ENCODE assay signal across 8 cellular contexts in genomic region chr17:1709971-1710806, GRCh38. TPM values are rescaled to one million over a fixed set of nuclear protein-coding genes. Genes with fewer than 3 reads are reported as not detected.
A peak's percentile ranks its signal among the peaks of the same experiment; 100 is the strongest.
DNase-seq lines count a peak whose midpoint lies in the region; ATAC-seq, FAIRE-seq and TF ChIP-seq lines count a peak whose summit lies in the region.

TLCD2 (minus strand) TSS chr17:1710377; CDS start chr17:1710242, 135 bp downstream.

- H2BK120ac ChIP-seq in mesendoderm (ENCODE audit: low read depth, low read length) = no peak within 1 kb of the TSS

- H3K4me3 ChIP-seq in SJCRH30 = peak within 1 kb of the TSS; percentile 93
- peak within 1 kb of the TSS; percentile 80 for H3K4me3 ChIP-seq in endodermal cell (ENCODE audit: low read length)
- peak within 1 kb of the TSS; percentile 46 for H3K4me3 ChIP-seq in mesendoderm (ENCODE audit: low read length)
- peak within 1 kb of the TSS; percentile 71 for H3K4me3 ChIP-seq in upper lobe of right lung

- peak; percentile 27 to 53 for DNase-seq in activated T-cell treated with anti-CD3 and anti-CD28 coated beads, Interleukin-2, amount 50 U/mL, for 72 hours
- DNase-seq in activated T-cell treated with anti-CD3 and anti-CD28 coated beads, Interleukin-2, amount 50 U/mL, for 48 hours = no peak
- DNase-seq in SJCRH30 = peak; percentile 58 to 70
- DNase-seq in endodermal cell = peak; percentile 92
- DNase-seq in mesendoderm = peak; percentile 59
- peak; percentile 91 for DNase-seq in upper lobe of right lung
- DNase-seq in GM19239 (ENCODE audit: insufficient read length, low spot score) = no peak

- no peak within 1 kb of the TSS for H2BK15ac ChIP-seq in mesendoderm (replicated peaks; ENCODE audit: low read depth)

- peak within 1 kb of the TSS; percentile 75 for H3K18ac ChIP-seq in mesendoderm (ENCODE audit: low read length)

- H4K8ac ChIP-seq in mesendoderm (ENCODE audit: low read depth, low read length) = no peak within 1 kb of the TSS

- H3K79me1 ChIP-seq in mesendoderm (ENCODE audit: low read length) = peaks cover 5% of the 10 kb centered on the region

- H3K23ac ChIP-seq in mesendoderm (ENCODE audit: low read length) = no peak within 1 kb of the TSS

- peaks cover 42% of the 10 kb centered on the region for H3K27me3 Mint-ChIP-seq in activated T-cell treated with anti-CD3 and anti-CD28 coated beads, Interleukin-2, amount 50 U/mL, for 72 hours (ENCODE audit: low read depth)
- peaks cover 7% of the 10 kb centered on the region for H3K27me3 Mint-ChIP-seq in endodermal cell (ENCODE audit: insufficient read depth)

- no peak within 1 kb of the TSS for H2AK5ac ChIP-seq in mesendoderm (ENCODE audit: low read length)

- intact Hi-C loops in upper lobe of right lung (cut with DNase I) = loop anchor here (10.0 kb wide), 2 partner anchors 75 to 115 kb away; partner anchors contain the start of gene SMYD4

- no peak for TF ChIP-seq CTCF in endodermal cell (conservative IDR thresholded peaks at IDR 0.05)
- TF ChIP-seq CTCF in upper lobe of right lung (IDR thresholded peaks at IDR 0.05) = no peak

- H3K9me3 Mint-ChIP-seq in activated T-cell treated with anti-CD3 and anti-CD28 coated beads, Interleukin-2, amount 50 U/mL, for 72 hours = no peaks in the 10 kb centered on the region
- H3K9me3 Mint-ChIP-seq in endodermal cell = no peaks in the 10 kb centered on the region

- 1 to 3% methylated on average over 35 to 83 of the region's 83 CpGs for WGBS in endodermal cell (ENCODE audit: insufficient coverage in 1 of 2, insufficient read length in 1 of 2), 2 experiments
- WGBS in mesendoderm (ENCODE audit: extremely low coverage, insufficient coverage, low lambda C conversion rate) = no CpG with 5 or more reads among the region's 83 CpGs

- H3K36me3 ChIP-seq in SJCRH30 = no peaks in the 10 kb centered on the region
- H3K36me3 ChIP-seq in endodermal cell (ENCODE audit: control insufficient read depth, insufficient read depth, low read length) = peaks cover 25% of the 10 kb centered on the region
- H3K36me3 ChIP-seq in mesendoderm (ENCODE audit: control insufficient read depth, insufficient read depth, low read length) = no peaks in the 10 kb centered on the region
- peaks cover 46% of the 10 kb centered on the region for H3K36me3 ChIP-seq in upper lobe of right lung

- peak within 1 kb of the TSS; percentile 89 for H3K56ac ChIP-seq in mesendoderm (ENCODE audit: low read length)

- peak within 1 kb of the TSS; percentile 76 to 78 for H3K4me3 Mint-ChIP-seq in activated T-cell treated with anti-CD3 and anti-CD28 coated beads, Interleukin-2, amount 50 U/mL, for 72 hours
- peak within 1 kb of the TSS; percentile 66 for H3K4me3 Mint-ChIP-seq in endodermal cell

- FAIRE-seq in GM19239 (lab: Jason Lieb, UNC) = no peak

- H3K79me2 ChIP-seq in mesendoderm (ENCODE audit: control insufficient read depth, insufficient read depth, low read length) = peaks cover 2% of the 10 kb centered on the region

- peaks cover 34% of the 10 kb centered on the region for H3K4me1 Mint-ChIP-seq in activated T-cell treated with anti-CD3 and anti-CD28 coated beads, Interleukin-2, amount 50 U/mL, for 72 hours (ENCODE audit: low read depth)
- peaks cover 16% of the 10 kb centered on the region for H3K4me1 Mint-ChIP-seq in endodermal cell

- H3K27me3 ChIP-seq in SJCRH30 = no peaks in the 10 kb centered on the region
- H3K27me3 ChIP-seq in endodermal cell (ENCODE audit: control insufficient read depth, insufficient read depth, low read length, poor library complexity, severe bottlenecking) = no peaks in the 10 kb centered on the region
- no peaks in the 10 kb centered on the region for H3K27me3 ChIP-seq in mesendoderm (ENCODE audit: insufficient read depth, low read length, poor library complexity)
- H3K27me3 ChIP-seq in upper lobe of right lung = no peaks in the 10 kb centered on the region

- no peaks in the 10 kb centered on the region for H3K9me3 ChIP-seq in SJCRH30 (replicated peaks)
- no peaks in the 10 kb centered on the region for H3K9me3 ChIP-seq in endodermal cell (ENCODE audit: control insufficient read depth, low read length)
- no peaks in the 10 kb centered on the region for H3K9me3 ChIP-seq in upper lobe of right lung

- H3K27ac Mint-ChIP-seq in activated T-cell treated with anti-CD3 and anti-CD28 coated beads, Interleukin-2, amount 50 U/mL, for 72 hours = peak within 1 kb of the TSS; percentile 75
- no peak within 1 kb of the TSS for H3K27ac Mint-ChIP-seq in endodermal cell

- no peak within 1 kb of the TSS; the same call in 1 of the 2 replicates for H3K27ac ChIP-seq in SJCRH30
- H3K27ac ChIP-seq in endodermal cell (ENCODE audit: low read depth, low read length) = no peak within 1 kb of the TSS
- no peak within 1 kb of the TSS for H3K27ac ChIP-seq in mesendoderm (ENCODE audit: low read depth, low read length)
- peak within 1 kb of the TSS; percentile 79 for H3K27ac ChIP-seq in upper lobe of right lung

- H4K5ac ChIP-seq in mesendoderm (ENCODE audit: low read length) = no peak within 1 kb of the TSS

- no peak within 1 kb of the TSS for H2BK5ac ChIP-seq in mesendoderm (ENCODE audit: low read length)

- H3K4me2 ChIP-seq in mesendoderm (ENCODE audit: low read length) = peak within 1 kb of the TSS; percentile 63

- peaks cover 7% of the 10 kb centered on the region for H3K4me1 ChIP-seq in SJCRH30
- peaks cover 11% of the 10 kb centered on the region for H3K4me1 ChIP-seq in endodermal cell (ENCODE audit: control insufficient read depth, insufficient read depth, low read length)
- no peaks in the 10 kb centered on the region for H3K4me1 ChIP-seq in mesendoderm (ENCODE audit: control insufficient read depth, low read depth, low read length)
- peaks cover 51% of the 10 kb centered on the region for H3K4me1 ChIP-seq in upper lobe of right lung

- H3K36me3 Mint-ChIP-seq in activated T-cell treated with anti-CD3 and anti-CD28 coated beads, Interleukin-2, amount 50 U/mL, for 72 hours (ENCODE audit: insufficient read depth in 2 of 2) = peaks cover 0 to 2% of the 10 kb centered on the region in 2 donors
- peaks cover 15% of the 10 kb centered on the region for H3K36me3 Mint-ChIP-seq in endodermal cell (ENCODE audit: low read depth)

- no peak within 1 kb of the TSS for H3K4ac ChIP-seq in mesendoderm (ENCODE audit: low read depth, low read length)

- peak within 1 kb of the TSS; percentile 25 for H3K9ac ChIP-seq in endodermal cell (ENCODE audit: extremely low read depth, low read length, poor library complexity, severe bottlenecking)
- H3K9ac ChIP-seq in mesendoderm (ENCODE audit: low read length) = peak within 1 kb of the TSS; percentile 77

- peak; percentile 46 to 60 for ATAC-seq in activated T-cell treated with anti-CD3 and anti-CD28 coated beads, Interleukin-2, amount 50 U/mL, for 72 hours (replicated peaks in 1 of 2)
- ATAC-seq in upper lobe of right lung (peak; percentile 75), HG02678 (IDR thresholded peaks at IDR 0.05; ENCODE audit: unreplicated experiment) (no peak)

RNA-seq across cellular contexts. Expression of gene TLCD2, which starts in this region (rescaled TPM):
- total RNA-seq in activated T-cell treated with anti-CD3 and anti-CD28 coated beads, Interleukin-2, amount 50 U/mL, for 72 hours = 1 to 10 TPM in 1 of 2 donors, under 1 TPM in 1; 0.70 to 1.8 TPM
- total RNA-seq in SJCRH30 (2014; rRNA removed; shearing (Covaris generic)) = 1.2 and 1.3 TPM in 2 replicates
- 1 to 10 TPM in 1 of 2 donors, under 1 TPM in 1; 0.84 to 1.8 TPM for total RNA-seq in endodermal cell
- polyA plus RNA-seq in endodermal cell (2013, experiment 1 of 2) = 0.93 TPM
- polyA plus RNA-seq in endodermal cell (2013, experiment 2 of 2) = 0.99 TPM
- polyA plus RNA-seq in mesendoderm (2013, experiment 1 of 2) = 0.52 TPM
- polyA plus RNA-seq in mesendoderm (2013, experiment 2 of 2) = 0.50 TPM
- 12.7 TPM for total RNA-seq in upper lobe of right lung

Comparison
In these comparisons a context has a peak if more than half of its experiments do, and no peak if none do; other contexts are left out.
1. DNase-seq: peak in activated T-cell treated with anti-CD3 and anti-CD28 coated beads, Interleukin-2, amount 50 U/mL, for 72 hours (2 of 2), SJCRH30 (2 of 2), endodermal cell (single experiment), mesendoderm (single experiment) and upper lobe of right lung (single experiment); none in activated T-cell treated with anti-CD3 and anti-CD28 coated beads, Interleukin-2, amount 50 U/mL, for 48 hours (0 of 2) and GM19239 (single experiment).
2. Peak in every context shown above with its lines, with median percentiles within 50 percentile points of each other: H3K4me3 ChIP-seq.